Comparison of ENCODE assay signal across 13 cellular contexts in the genomic region with DNA sequence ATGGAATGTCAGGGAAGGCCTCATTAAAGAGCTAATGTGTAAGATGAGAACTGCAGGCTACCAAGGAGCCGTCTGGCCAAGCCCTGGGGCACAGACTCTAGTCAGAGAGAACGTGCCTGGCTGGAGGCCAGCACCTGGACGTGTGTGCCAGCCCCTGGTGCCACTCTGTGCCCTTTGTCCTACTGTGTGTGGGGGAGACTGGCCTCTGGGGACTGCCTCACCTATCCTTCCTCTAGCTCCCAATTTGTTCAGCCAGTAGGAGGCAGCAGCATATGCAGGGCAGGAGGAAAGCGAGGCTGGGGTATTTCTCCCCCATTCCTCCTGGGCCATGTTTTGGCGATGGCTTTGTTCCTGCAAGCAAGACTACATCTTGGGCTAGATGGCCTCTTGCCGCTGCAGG. TPM values are rescaled to one million over a fixed set of nuclear protein-coding genes. Genes with fewer than 3 reads are reported as not detected.
DNase-seq lines count a peak whose midpoint lies in the region; FAIRE-seq and TF ChIP-seq lines count a peak whose summit lies in the region.
"Had no signal": no experiment of that assay in that cellular context is flagged by ENCODE, and none has a peak within 500 bp of the region (broad histone marks: within the 10 kb centered on the region; RNA-seq: fewer than 3 reads in every experiment).

No MANE protein-coding gene starts in this region.

- peaks cover 5% of the 10 kb centered on the region for H3K9me3 Mint-ChIP-seq in progenitor cell of endocrine pancreas (ENCODE audit: low read depth)

- H4K20me1 ChIP-seq in DOHH2 (ENCODE audit: control insufficient read depth, insufficient read depth, low read depth, low read length) = no peaks in the 10 kb centered on the region

- intact Hi-C loops in A673 (cut with micrococcal nuclease; ENCODE audit: unreplicated experiment) = no loop called here

- peak overlapping the region; percentile 45 for H3K18ac ChIP-seq in neuronal stem cell (ENCODE audit: low read length)

- no peaks in the 10 kb centered on the region for H3F3A ChIP-seq in DOHH2 (ENCODE audit: control insufficient read depth, insufficient read depth)

- WGBS in neuronal stem cell (ENCODE audit: extremely low coverage in 2 of 2, insufficient read length in 2 of 2, insufficient replicate concordance in 1 of 2), 2 donors = no CpG with 5 or more reads among the region's 6 CpGs

- POLR2A ChIA-PET in A673 (lab: Charles Lee; ENCODE audit: low non-redundant PET) = no interaction called here

- TF ChIP-seq CTCF in DOHH2 (IDR thresholded peaks at IDR 0.05; ENCODE audit: low read depth, low read length, poor library complexity, severe bottlenecking) (peak; percentile 26), bronchial epithelial cell (IDR thresholded peaks at IDR 0.05; ENCODE audit: insufficient read depth, low read length, severe bottlenecking) (peak; percentile 10), progenitor cell of endocrine pancreas (IDR thresholded peaks at IDR 0.05; ENCODE audit: unreplicated experiment) (no peak), A673 (conservative IDR thresholded peaks at IDR 0.05; ENCODE audit: low read depth, low read length) (no peak)

- peaks cover 27% of the 10 kb centered on the region for H3K36me3 Mint-ChIP-seq in progenitor cell of endocrine pancreas (ENCODE audit: insufficient read depth)

- no peaks in the 10 kb centered on the region for H3K4me1 ChIP-seq in DOHH2 (ENCODE audit: control insufficient read depth, low read length)
- H3K4me1 ChIP-seq in neuronal stem cell (ENCODE audit: control insufficient read depth in 2 of 2, insufficient read depth in 1 of 2, low read depth in 1 of 2, low read length in 2 of 2) = no peaks in the 10 kb centered on the region
- H3K4me1 ChIP-seq in A673 (ENCODE audit: insufficient read depth, low read length, poor library complexity, severe bottlenecking) = no peaks in the 10 kb centered on the region

- H3K9me2 ChIP-seq in DOHH2 (replicated peaks; ENCODE audit: control insufficient read depth, low read length) = no peaks in the 10 kb centered on the region

- H3K4me3 Mint-ChIP-seq in progenitor cell of endocrine pancreas (ENCODE audit: low read depth) = no peak overlapping the region
- H3K4me3 Mint-ChIP-seq: naive thymus-derived CD4-positive, alpha-beta T cell had no signal

- H3K9me3 ChIP-seq in DOHH2 (ENCODE audit: control insufficient read depth, insufficient read depth, low read length) (no peaks in the 10 kb centered on the region), neuronal stem cell (replicated peaks in 1 of 2; ENCODE audit: control insufficient read depth in 2 of 2, insufficient read depth in 1 of 2, low read depth in 1 of 2, low read length in 2 of 2) (peaks cover 0 to 19% of the 10 kb centered on the region in 2 donors), A673 (ENCODE audit: low read depth, low read length, poor library complexity, severe bottlenecking) (no peaks in the 10 kb centered on the region)
- H3K9me3 ChIP-seq: thoracic aorta had no signal

- H2BK12ac ChIP-seq in neuronal stem cell (ENCODE audit: low read length) = no peak overlapping the region

- peak overlapping the region; percentile 37 for H3K23ac ChIP-seq in neuronal stem cell (ENCODE audit: low read depth, low read length, poor library complexity)

- H3K27me3 Mint-ChIP-seq in progenitor cell of endocrine pancreas = no peaks in the 10 kb centered on the region
- H3K27me3 Mint-ChIP-seq: naive thymus-derived CD4-positive, alpha-beta T cell had no signal

- no peak overlapping the region for H3K27ac Mint-ChIP-seq in progenitor cell of endocrine pancreas

- no peak overlapping the region for H3K4ac ChIP-seq in neuronal stem cell (ENCODE audit: low read length)

- no peak overlapping the region for H2BK15ac ChIP-seq in neuronal stem cell (ENCODE audit: low read length)

- H3K36me3 ChIP-seq in DOHH2 (ENCODE audit: control insufficient read depth, low read length) = no peaks in the 10 kb centered on the region; the same call in 1 of the 2 replicates
- peaks cover 4% of the 10 kb centered on the region for H3K36me3 ChIP-seq in bronchial epithelial cell (ENCODE audit: control insufficient read depth, insufficient read depth, low read length)
- peaks cover 5 to 72% of the 10 kb centered on the region in 2 donors for H3K36me3 ChIP-seq in neuronal stem cell (replicated peaks in 1 of 2; ENCODE audit: control insufficient read depth in 2 of 2, insufficient read depth in 2 of 2, low read length in 2 of 2)
- peaks cover 7% of the 10 kb centered on the region for H3K36me3 ChIP-seq in A673 (ENCODE audit: insufficient read depth, low read length, poor library complexity, severe bottlenecking)

- H3K27me3 ChIP-seq in DOHH2 (ENCODE audit: control insufficient read depth, low read length) (no peaks in the 10 kb centered on the region), bronchial epithelial cell (ENCODE audit: control insufficient read depth, insufficient read depth, low read length) (no peaks in the 10 kb centered on the region), neuronal stem cell (ENCODE audit: control insufficient read depth in 3 of 3, insufficient read depth in 3 of 3, low read depth in 1 of 3, low read length in 3 of 3) (no peaks in the 10 kb centered on the region), A673 (replicated peaks; ENCODE audit: insufficient read depth, low read depth, low read length, poor library complexity) (no peaks in the 10 kb centered on the region)

- no peak overlapping the region for H2AFZ ChIP-seq in neuronal stem cell (ENCODE audit: low read length)

- H3K4me2 ChIP-seq in DOHH2 (ENCODE audit: low read length) (no peak overlapping the region), neuronal stem cell (ENCODE audit: insufficient read depth, low read length, poor library complexity, severe bottlenecking) (no peak overlapping the region)

- no peak overlapping the region for H3K9ac ChIP-seq in neuronal stem cell (ENCODE audit: low read depth, low read length, poor library complexity)

- H3K4me3 ChIP-seq in DOHH2 (ENCODE audit: low read length) (no peak overlapping the region), bronchial epithelial cell (ENCODE audit: low read depth, low read length) (no peak overlapping the region), neuronal stem cell (ENCODE audit: low read length in 2 of 2) (no peak overlapping the region), A673 (ENCODE audit: low read depth, low read length, poor library complexity, severe bottlenecking) (no peak overlapping the region)
- H3K4me3 ChIP-seq: thoracic aorta had no signal

- no peak overlapping the region for H2BK120ac ChIP-seq in neuronal stem cell (ENCODE audit: low read depth, low read length)

- H2BK5ac ChIP-seq in neuronal stem cell (ENCODE audit: low read length) = no peak overlapping the region

- H4K91ac ChIP-seq in neuronal stem cell (ENCODE audit: low read depth, low read length, poor library complexity) = no peak overlapping the region

- peak; percentile 41 for DNase-seq in NCI-H2029 treated with DMSO at 0.1 percent for 48 hours (lab: John Stamatoyannopoulos, UW)
- no peak for DNase-seq in bronchial epithelial cell (ENCODE audit: low read depth)
- DNase-seq in neuronal stem cell (ENCODE audit: low spot score) = no peak
- DNase-seq in progenitor cell of endocrine pancreas (ENCODE audit: low spot score, unreplicated experiment) = no peak
- DNase-seq in activated CD4-positive, alpha-beta T cell treated with anti-CD3 and anti-CD28 coated beads for 4 hours = no peak
- no peak for DNase-seq in A673 (ENCODE audit: low spot score)
- DNase-seq: activated CD4-positive, alpha-beta T cell treated with anti-CD3 and anti-CD28 coated beads for 1 hour; activated T-cell treated with anti-CD3 and anti-CD28 coated beads, Interleukin-2, amount 50 U/mL, for 48 hours; amniotic stem cell; effector CD4-positive, alpha-beta T cell; naive thymus-derived CD4-positive, alpha-beta T cell had no signal

- FAIRE-seq in bronchial epithelial cell (lab: Jason Lieb, UNC) = no peak

- H3K14ac ChIP-seq in neuronal stem cell (ENCODE audit: low read length) = no peak overlapping the region

- BruUV-seq in A673 (replicated peaks; lab: Mats Ljungman, UMichigan) = no TSS peak

- H3K79me1 ChIP-seq in neuronal stem cell (ENCODE audit: low read depth, low read length) = peaks cover 2% of the 10 kb centered on the region

- no peak overlapping the region for H2AK5ac ChIP-seq in neuronal stem cell (ENCODE audit: low read depth, low read length)

- CTCF ChIA-PET in A673 (lab: Charles Lee) = no interaction called here

- H3K79me2 ChIP-seq in DOHH2 (ENCODE audit: control insufficient read depth, low read length) = no peaks in the 10 kb centered on the region

- no peaks in the 10 kb centered on the region for H3K4me1 Mint-ChIP-seq in progenitor cell of endocrine pancreas (ENCODE audit: low read depth)

- H3K27ac ChIP-seq in DOHH2 (ENCODE audit: low read depth, low read length) (no peak overlapping the region), neuronal stem cell (replicated peaks; ENCODE audit: low read length) (no peak overlapping the region), A673 (ENCODE audit: low read depth, low read length, poor library complexity, severe bottlenecking) (no peak overlapping the region)
- H3K27ac ChIP-seq: thoracic aorta had no signal

- no peak overlapping the region for H4K8ac ChIP-seq in neuronal stem cell (ENCODE audit: low read depth, low read length)

RNA-seq across cellular contexts. Expression of a gene that starts 37.1 kb away (rescaled TPM):
- total RNA-seq in bronchial epithelial cell (12.5 and 15.0 TPM in 2 replicates), progenitor cell of endocrine pancreas (56.0 and 58.1 TPM in 2 replicates), A673 (2021) (65.0 and 68.9 TPM in 2 replicates)
- 124 TPM for polyA plus RNA-seq in neuronal stem cell (2013, experiment 1 of 2)
- 117 TPM for polyA plus RNA-seq in neuronal stem cell (2013, experiment 2 of 2)

RNA-seq across cellular contexts. Expression of a gene that starts 37.1 kb away (rescaled TPM):
- total RNA-seq in bronchial epithelial cell = 1.3 and 3.1 TPM in 2 replicates
- polyA plus RNA-seq in neuronal stem cell (2013, experiment 1 of 2) = 18.9 TPM
- 19.1 TPM for polyA plus RNA-seq in neuronal stem cell (2013, experiment 2 of 2)
- total RNA-seq in progenitor cell of endocrine pancreas = 31.5 and 33.2 TPM in 2 replicates
- total RNA-seq in A673 (2021) = 11.2 and 14.1 TPM in 2 replicates

Comparison
In these comparisons a context has a peak if more than half of its experiments do, and no peak if none do; other contexts are left out.
1. CTCF ChIP-seq: peak in DOHH2 (single experiment) and bronchial epithelial cell (single experiment); none in progenitor cell of endocrine pancreas (single experiment) and A673 (single experiment).